In the genomic region with DNA sequence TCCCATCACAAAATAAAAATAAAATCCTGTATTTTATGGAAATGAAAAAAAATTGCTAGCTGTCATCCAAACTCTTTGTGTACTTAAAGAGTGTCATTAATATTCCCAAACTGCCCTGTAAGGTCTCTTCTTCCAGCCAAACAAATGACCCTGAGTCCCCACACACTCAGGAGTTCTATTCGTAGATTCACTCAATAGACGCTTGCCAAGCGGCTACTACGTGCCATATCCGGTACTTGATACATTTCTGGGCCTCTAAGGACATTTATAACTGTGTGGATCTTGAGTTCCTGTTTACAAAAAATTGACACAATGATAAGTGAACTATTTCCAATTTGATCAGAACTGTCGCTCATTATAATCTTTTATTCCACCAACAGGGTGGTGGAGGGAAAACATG, we compare ENCODE assay signal across 13 cellular contexts.
"Had no signal": no experiment of that assay in that cellular context is flagged by ENCODE, and none has a peak within 500 bp of the region (broad histone marks: within the 10 kb centered on the region; RNA-seq: fewer than 3 reads in every experiment).

No MANE protein-coding gene starts in this region.

- H3K27ac Mint-ChIP-seq: activated naive CD4-positive, alpha-beta T cell treated with anti-CD3 and anti-CD28 coated beads, Interleukin-2, amount 50 U/mL, for 24 hours; T-helper 17 cell had no signal

- H3K27me3 Mint-ChIP-seq: activated naive CD4-positive, alpha-beta T cell treated with anti-CD3 and anti-CD28 coated beads, Interleukin-2, amount 50 U/mL, for 24 hours; T-helper 17 cell had no signal

- H3K27ac ChIP-seq: neutrophil, transverse colon had no signal

- ATAC-seq: T-helper 17 cell had no signal

- DNase-seq: activated CD4-positive, alpha-beta T cell treated with anti-CD3 and anti-CD28 coated beads, Interleukin-2, amount 50 U/mL, for 1 hour; activated effector memory CD4-positive, alpha-beta T cell treated with Interleukin-2 at 50 U/mL for 16 hours; activated T-cell treated with anti-CD3 and anti-CD28 coated beads, Interleukin-2, amount 50 U/mL, for 1 hour; amniotic stem cell; dorsolateral prefrontal cortex; mesendoderm; stimulated activated CD4-positive, alpha-beta T cell treated with anti-CD3 and anti-CD28 coated beads, Interleukin-15, amount 100 ng/mL, for 24 hours; stimulated activated CD4-positive, alpha-beta T cell treated with anti-CD3 and anti-CD28 coated beads, Interleukin-4, amount 100 ng/mL, for 4 hours; T-helper 17 cell; transverse colon had no signal

- H3K27me3 ChIP-seq: breast epithelium, dorsolateral prefrontal cortex, neutrophil, transverse colon had no signal

- H3K9me3 ChIP-seq: breast epithelium, neutrophil, transverse colon had no signal

- H3K36me3 ChIP-seq: breast epithelium, neutrophil, transverse colon had no signal

- H3K4me1 ChIP-seq: breast epithelium had no signal

- H3K4me3 ChIP-seq: breast epithelium, dorsolateral prefrontal cortex, transverse colon had no signal

- H3K9me3 Mint-ChIP-seq: activated naive CD4-positive, alpha-beta T cell treated with anti-CD3 and anti-CD28 coated beads, Interleukin-2, amount 50 U/mL, for 24 hours had no signal

- H3K4me3 Mint-ChIP-seq: activated naive CD4-positive, alpha-beta T cell treated with anti-CD3 and anti-CD28 coated beads, Interleukin-2, amount 50 U/mL, for 24 hours; T-helper 17 cell had no signal
